In genomic region chr1:197841158-197841557, GRCh38 we compare ENCODE assay signal across 2 cellular contexts.
TF ChIP-seq lines count a peak whose summit lies in the region.

No MANE protein-coding gene starts in this region.

TF ChIP-seq in HepG2, 621 proteins besides CTCF, POLR2A, EP300 and RAD21:
- TF ChIP-seq HIC2 (CRISPR knock-in tag; IDR thresholded peaks at IDR 0.05; ENCODE audit: low read depth): no peak
- TF ChIP-seq STAG1 (CRISPR knock-in tag; IDR thresholded peaks at IDR 0.05): peak; percentile 36; the same call in 1 of the 2 replicates
- no peak for TF ChIP-seq ZFYVE20 (CRISPR knock-in tag; IDR thresholded peaks at IDR 0.05; ENCODE audit: borderline replicate concordance, low read depth)
- no peak for TF ChIP-seq ZNF7 (CRISPR knock-in tag; IDR thresholded peaks at IDR 0.05)
- TF ChIP-seq ZNF121 (CRISPR knock-in tag; IDR thresholded peaks at IDR 0.05): peak; percentile 53

TF ChIP-seq in H1, 55 proteins besides CTCF, POLR2A, EP300 and RAD21:
- TF ChIP-seq CTBP2 (IDR thresholded peaks at IDR 0.05; ENCODE audit: borderline replicate concordance, insufficient read depth, insufficient read length, low read length) (no peak), POLR2AphosphoS5 (IDR thresholded peaks at IDR 0.05; ENCODE audit: low read depth, low read length) (no peak), RXRA (IDR thresholded peaks at IDR 0.05; ENCODE audit: insufficient read depth, low read depth, low read length) (no peak), BRCA1 (IDR thresholded peaks at IDR 0.05; ENCODE audit: low read depth, low read length) (no peak), SP2 (IDR thresholded peaks at IDR 0.05; ENCODE audit: low read length) (no peak), RNF2 (IDR thresholded peaks at IDR 0.05; ENCODE audit: borderline replicate concordance, low read depth, low read length, missing control alignments, poor library complexity, severe bottlenecking) (no peak), MAFK (IDR thresholded peaks at IDR 0.05; ENCODE audit: low read depth, low read length) (no peak), FOSL1 (IDR thresholded peaks at IDR 0.05; ENCODE audit: insufficient read depth, low read depth, low read length) (no peak)
TF ChIP-seq in H1: peak in this region for 0.
